17 cellular contexts compared by ENCODE assay signal in the genomic region with DNA sequence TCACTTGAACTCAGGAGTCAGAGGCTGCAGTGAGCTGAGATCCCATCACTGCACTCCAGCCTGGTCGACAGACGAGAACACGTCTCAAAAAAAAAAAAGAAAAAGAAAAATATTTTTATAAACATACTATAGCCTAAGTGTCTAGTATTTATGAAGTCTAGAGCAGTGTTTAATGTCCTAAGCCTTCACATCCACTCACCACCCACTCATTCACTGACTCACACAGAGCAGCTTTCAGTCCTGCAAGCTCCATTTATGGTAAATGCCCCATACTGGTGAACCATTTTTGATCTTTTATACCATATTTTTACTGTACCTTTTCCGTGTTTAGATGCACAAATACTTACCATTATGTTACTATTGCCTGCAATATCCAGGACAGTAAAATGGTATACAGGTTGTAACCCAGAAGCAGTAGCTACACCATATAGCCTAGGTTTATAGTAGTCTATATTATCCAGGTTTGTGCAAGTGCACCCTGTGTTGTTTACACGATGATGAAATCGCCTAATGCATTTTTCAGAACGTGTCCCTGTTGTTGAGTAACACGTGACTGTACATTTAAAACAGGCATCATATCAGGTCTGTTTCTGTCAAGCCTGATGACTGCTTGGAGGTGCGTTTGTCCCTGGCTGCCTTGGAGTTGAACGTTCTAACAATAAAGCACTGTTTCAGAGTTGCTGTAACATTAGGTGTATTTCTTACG. TPM values are rescaled to one million over a fixed set of nuclear protein-coding genes. Genes with fewer than 3 reads are reported as not detected.
DNase-seq lines count a peak whose midpoint lies in the region; ATAC-seq and TF ChIP-seq lines count a peak whose summit lies in the region.
"Had no signal": no experiment of that assay in that cellular context is flagged by ENCODE, and none has a peak within 500 bp of the region (broad histone marks: within the 10 kb centered on the region; RNA-seq: fewer than 3 reads in every experiment).

No MANE protein-coding gene starts in this region.

- DNase-seq in AG04449 (ENCODE audit: low read depth, low spot score): peak; percentile 49
- peak; percentile 51 for DNase-seq in ELR (ENCODE audit: low read depth)
- DNase-seq in astrocyte of the hippocampus (ENCODE audit: low read depth, low spot score): peak; percentile 37
- DNase-seq in foreskin fibroblast: peak; percentile 53 to 67
- no peak for DNase-seq in HFFc6
- no peak for DNase-seq in HPDE6-E6E7 (ENCODE audit: extremely low spot score)
- no peak for DNase-seq in globus pallidus (ENCODE audit: low spot score)
- no peak for DNase-seq in CD8-positive, alpha-beta T cell
- DNase-seq: kidney glomerular epithelial cell; midbrain; NCI-H1048; NCI-H69; OCI-M1; stimulated activated CD4-positive, alpha-beta T cell treated with anti-CD3 and anti-CD28 coated beads, Interleukin-2, amount 100 ng/mL, for 24 hours had no signal

- no peak overlapping the region for H3K4me3 ChIP-seq in AG04449 (ENCODE audit: low read depth, low read length)
- H3K4me3 ChIP-seq in foreskin fibroblast (ENCODE audit: low read depth in 1 of 2, low read length in 2 of 2): no peak overlapping the region
- H3K4me3 ChIP-seq in CD8-positive, alpha-beta T cell (ENCODE audit: low read depth, low read length): no peak overlapping the region
- H3K4me3 ChIP-seq: coronary artery, hepatocyte, SK-N-MC had no signal

- no peak overlapping the region for H3K27ac Mint-ChIP-seq in HFFc6
- H3K27ac Mint-ChIP-seq in CD8-positive, alpha-beta T cell: no peak overlapping the region

- no peak for ATAC-seq in CD8-positive, alpha-beta T cell

- no peak overlapping the region for H3K4me3 Mint-ChIP-seq in HFFc6
- no peak overlapping the region for H3K4me3 Mint-ChIP-seq in CD8-positive, alpha-beta T cell

- no peaks in the 10 kb centered on the region for H3K36me3 Mint-ChIP-seq in HFFc6 (ENCODE audit: low read depth)
- H3K36me3 Mint-ChIP-seq in CD8-positive, alpha-beta T cell: peaks cover 31% of the 10 kb centered on the region

- no peaks in the 10 kb centered on the region for H3K27me3 Mint-ChIP-seq in HFFc6 (ENCODE audit: insufficient read depth)
- H3K27me3 Mint-ChIP-seq in CD8-positive, alpha-beta T cell (ENCODE audit: low read depth): no peaks in the 10 kb centered on the region

- intact Hi-C loops in CD8-positive, alpha-beta T cell (cut with DNase I, micrococcal nuclease): no loop called here

- no peak overlapping the region for H3K27ac ChIP-seq in CD8-positive, alpha-beta T cell (ENCODE audit: low read depth, low read length)
- H3K27ac ChIP-seq: coronary artery, hepatocyte, SK-N-MC had no signal

- peaks cover 14% of the 10 kb centered on the region for H3K9me3 Mint-ChIP-seq in HFFc6
- H3K9me3 Mint-ChIP-seq in CD8-positive, alpha-beta T cell: peaks cover 6% of the 10 kb centered on the region

- H3K27me3 ChIP-seq in CD8-positive, alpha-beta T cell (ENCODE audit: insufficient read depth, low read length): no peaks in the 10 kb centered on the region
- H3K27me3 ChIP-seq: hepatocyte had no signal

- CTCF ChIA-PET in AG04449 (lab: Yijun Ruan, JAX): interaction anchor here (1.0 to 2.3 kb wide), 5 partner anchors 11 to 238 kb away, joined by 3 to 7 read pairs (median 3); no protein-coding TSS in a partner anchor
- CTCF ChIA-PET in CD8-positive, alpha-beta T cell (lab: Charles Lee): no interaction called here

- POLR2A ChIA-PET in AG04449 (lab: Yijun Ruan, JAX): no interaction called here
- POLR2A ChIA-PET in CD8-positive, alpha-beta T cell (lab: Charles Lee): no interaction called here

- no peaks in the 10 kb centered on the region for H3K4me1 Mint-ChIP-seq in HFFc6 (ENCODE audit: low read depth)
- H3K4me1 Mint-ChIP-seq in CD8-positive, alpha-beta T cell (ENCODE audit: low read depth): no peaks in the 10 kb centered on the region

- no peaks in the 10 kb centered on the region for H3K4me1 ChIP-seq in CD8-positive, alpha-beta T cell (ENCODE audit: insufficient read depth, low read length)

- H3K36me3 ChIP-seq in CD8-positive, alpha-beta T cell (ENCODE audit: insufficient read depth, low read length): peaks cover 2% of the 10 kb centered on the region

- no peaks in the 10 kb centered on the region for H3K9me3 ChIP-seq in CD8-positive, alpha-beta T cell (ENCODE audit: low read length)

- no peak for TF ChIP-seq CTCF in AG04449 (IDR thresholded peaks at IDR 0.05; ENCODE audit: insufficient read depth, low read length, missing control alignments)
- TF ChIP-seq CTCF in foreskin fibroblast (IDR thresholded peaks at IDR 0.05; ENCODE audit: low read depth, low read length): no peak
- no peak for TF ChIP-seq CTCF in HFFc6 (IDR thresholded peaks at IDR 0.05)
- no peak for TF ChIP-seq CTCF in CD8-positive, alpha-beta T cell (IDR thresholded peaks at IDR 0.05)

RNA-seq across cellular contexts. Expression of a gene that starts 10.1 kb away (rescaled TPM):
- 1 to 10 TPM in 4 of 6 experiments, under 1 TPM in 2; 0.85 to 1.9 (median 1.1) TPM for total RNA-seq in HFFc6 (2021; fragmentation: NEBNext Ultra II Directional; extraction: Animal tissue kit (Norgen Biotek cat#: 25700))
- total RNA-seq in CD8-positive, alpha-beta T cell: 1 to 10 TPM in 1 of 2 experiments, under 1 TPM in 1; 0.42 to 1.0 TPM

RNA-seq across cellular contexts. Expression of a gene that starts 56.0 kb away (rescaled TPM):
- total RNA-seq in HFFc6 (2021; fragmentation: NEBNext Ultra II Directional; extraction: Animal tissue kit (Norgen Biotek cat#: 25700)): not detected
- not detected for total RNA-seq in CD8-positive, alpha-beta T cell

Comparison
In these comparisons a context has a peak if more than half of its experiments do, and no peak if none do; other contexts are left out.
1. DNase-seq: peak in AG04449 (single experiment), ELR (single experiment), astrocyte of the hippocampus (single experiment) and foreskin fibroblast (2 of 2); none in HFFc6 (single experiment), HPDE6-E6E7 (single experiment), globus pallidus (single experiment) and CD8-positive, alpha-beta T cell (0 of 7).